Comparison of ENCODE assay signal across 8 cellular contexts in the genomic region with DNA sequence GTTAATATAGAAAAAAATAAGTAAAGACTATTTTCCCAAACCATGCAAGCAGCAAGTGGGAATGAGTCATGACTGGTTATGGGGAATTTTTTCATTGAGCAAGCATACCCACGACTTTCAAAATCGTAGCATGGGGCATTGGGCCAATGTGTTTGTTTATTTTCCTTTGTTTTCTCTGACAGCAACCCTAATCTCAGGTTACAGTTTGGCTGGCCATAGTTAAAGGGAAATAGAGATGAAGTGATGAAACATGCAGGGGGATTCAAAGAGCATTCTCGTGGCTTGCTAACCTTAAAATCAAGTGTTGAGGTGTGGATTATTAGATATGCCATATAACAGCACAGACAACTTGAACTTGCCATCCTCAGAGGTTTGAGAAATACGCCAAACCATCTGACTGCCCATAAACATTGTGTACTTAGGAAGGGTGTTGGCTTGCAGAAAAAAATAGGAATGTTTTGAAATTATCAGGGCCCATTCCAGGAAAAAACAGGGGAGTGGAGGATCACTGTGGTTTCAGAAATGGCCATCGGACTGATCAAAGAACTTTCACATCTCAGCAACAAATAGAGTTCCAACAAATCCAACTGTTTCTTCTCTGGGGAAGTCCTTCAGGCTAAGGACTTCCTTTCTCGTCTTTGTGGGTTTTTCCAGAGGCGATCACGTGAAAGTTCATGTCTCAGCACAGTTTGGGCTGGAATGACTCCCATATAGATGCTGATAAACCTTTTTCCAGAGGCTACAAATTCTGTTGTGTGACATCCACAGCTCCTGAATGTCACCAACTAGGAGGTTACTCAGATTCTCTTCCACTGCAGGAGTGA.
DNase-seq lines count a peak whose midpoint lies in the region; ATAC-seq and TF ChIP-seq lines count a peak whose summit lies in the region.

No MANE protein-coding gene starts in this region.

- H2BK20ac ChIP-seq in H9 (ENCODE audit: low read depth, low read length, poor library complexity, severe bottlenecking), result no peak overlapping the region

- no peaks in the 10 kb centered on the region for H3K23me2 ChIP-seq in H9 (ENCODE audit: insufficient read length, low read depth, low read length, poor library complexity, severe bottlenecking)

- ATAC-seq in HG02981 (IDR thresholded peaks at IDR 0.05; ENCODE audit: unreplicated experiment) (no peak), HG02885 (IDR thresholded peaks at IDR 0.05; ENCODE audit: poor library complexity, unreplicated experiment) (no peak)

- no peak overlapping the region for H2BK15ac ChIP-seq in H9 (ENCODE audit: low read depth, low read length)

- H3K79me1 ChIP-seq in H9 (ENCODE audit: insufficient read depth, low read depth, low read length, poor library complexity, severe bottlenecking), result no peaks in the 10 kb centered on the region

- H3K79me2 ChIP-seq in H9 (ENCODE audit: insufficient read depth, low read length), result no peaks in the 10 kb centered on the region

- no peak overlapping the region for H4K8ac ChIP-seq in H9 (replicated peaks; ENCODE audit: insufficient read length, low read depth, low read length)

- no peaks in the 10 kb centered on the region for H3K27me3 Mint-ChIP-seq in H9 (ENCODE audit: low read depth)

- H3K4me1 ChIP-seq in H9 (ENCODE audit: insufficient read depth, low read length), result no peaks in the 10 kb centered on the region; the same call in 1 of the 2 replicates

- H2BK5ac ChIP-seq in H9 (ENCODE audit: insufficient read length, low read length), result no peak overlapping the region

- no peak overlapping the region for H2AFZ ChIP-seq in H9 (ENCODE audit: low read length)

- no peak overlapping the region for H3K4me3 ChIP-seq in skeletal muscle cell (ENCODE audit: low read depth, low read length)

- H4K20me1 ChIP-seq in H9 (ENCODE audit: control insufficient read depth, insufficient read depth, insufficient read length), result no peaks in the 10 kb centered on the region

- no peak overlapping the region for H3K4me3 Mint-ChIP-seq in H9

- no peak overlapping the region for H3K23ac ChIP-seq in H9 (ENCODE audit: insufficient read length, low read depth, low read length)

- H3K14ac ChIP-seq in H9 (ENCODE audit: insufficient read depth, low read length), result no peak overlapping the region

- H3K27ac Mint-ChIP-seq in H9, result no peak overlapping the region

- no CpG with 5 or more reads among the region's 8 CpGs for WGBS in H9 (ENCODE audit: extremely low coverage, insufficient read length, low lambda C conversion rate)

- no peaks in the 10 kb centered on the region for H3K9me3 ChIP-seq in H9 (ENCODE audit: control insufficient read depth, low read depth, low read length)

- peaks cover 0 to 14% (median 0%) of the 10 kb centered on the region in 3 experiments; a peak in 3 of 7 replicates for H3K36me3 Mint-ChIP-seq in H9 (ENCODE audit: insufficient read depth in 1 of 3, low read depth in 3 of 3)

- no peak overlapping the region for H3K4ac ChIP-seq in H9 (ENCODE audit: low read depth, low read length)

- H3K9ac ChIP-seq in H9 (ENCODE audit: extremely low read depth, insufficient read length, low read length), result no peak overlapping the region

- no peak overlapping the region for H2AK5ac ChIP-seq in H9 (ENCODE audit: insufficient read length, low read length)

- no peak overlapping the region for H2BK120ac ChIP-seq in H9 (ENCODE audit: low read depth, low read length, poor library complexity, severe bottlenecking)

- no peak overlapping the region for H3K18ac ChIP-seq in H9 (ENCODE audit: insufficient read length, low read depth, low read length)

- no peaks in the 10 kb centered on the region for H3K27me3 ChIP-seq in H9 (ENCODE audit: insufficient read depth, low read length)

- DNase-seq in GM04504 (ENCODE audit: low read depth) (peak; percentile 98), NCI-H748 (lab: John Stamatoyannopoulos, UW; ENCODE audit: unreplicated experiment) (peak; percentile 80), fibroblast of peridontal ligament (ENCODE audit: extremely low read depth) (peak; percentile 100), skeletal muscle cell (ENCODE audit: low read depth) (peak; percentile 97), H9 (no peak)
- no peak for DNase-seq in activated CD4-positive, CD25-positive, alpha-beta regulatory T cell treated with anti-CD3 and anti-CD28 coated beads, Interleukin-2, amount 50 U/mL, for 72 hours

- no peak overlapping the region for H2BK12ac ChIP-seq in H9 (ENCODE audit: insufficient read length, low read depth, low read length)

- H3T11ph ChIP-seq in H9 (ENCODE audit: low read length), result no peak overlapping the region

- H3K4me2 ChIP-seq in H9 (ENCODE audit: insufficient read depth, insufficient read length, low read length), result no peak overlapping the region

- H3K27ac ChIP-seq in H9 (ENCODE audit: insufficient read length, low read depth, low read length), result no peak overlapping the region

- H3K4me1 Mint-ChIP-seq in H9, result peaks cover 11 to 17% of the 10 kb centered on the region in 2 experiments

- no peak overlapping the region for H4K91ac ChIP-seq in H9 (ENCODE audit: insufficient read length, low read depth, low read length)

- H4K5ac ChIP-seq in H9 (ENCODE audit: insufficient read length, low read depth, low read length), result no peak overlapping the region

- peaks cover 6 to 11% of the 10 kb centered on the region in 2 experiments; a peak in 4 of 5 replicates for H3K9me3 Mint-ChIP-seq in H9

- no peak for TF ChIP-seq CTCF in H9 (conservative IDR thresholded peaks at IDR 0.05)

- H3K56ac ChIP-seq in H9 (ENCODE audit: insufficient read length, low read depth, low read length), result no peak overlapping the region

Comparison
In these comparisons a context has a peak if more than half of its experiments do, and no peak if none do; other contexts are left out.
1. DNase-seq: peak in GM04504 (single experiment), NCI-H748 (single experiment), fibroblast of peridontal ligament (single experiment) and skeletal muscle cell (single experiment); none in H9 (single experiment) and activated CD4-positive, CD25-positive, alpha-beta regulatory T cell treated with anti-CD3 and anti-CD28 coated beads, Interleukin-2, amount 50 U/mL, for 72 hours (single experiment).